ENCODE assay signal across 25 cellular contexts in the genomic region with DNA sequence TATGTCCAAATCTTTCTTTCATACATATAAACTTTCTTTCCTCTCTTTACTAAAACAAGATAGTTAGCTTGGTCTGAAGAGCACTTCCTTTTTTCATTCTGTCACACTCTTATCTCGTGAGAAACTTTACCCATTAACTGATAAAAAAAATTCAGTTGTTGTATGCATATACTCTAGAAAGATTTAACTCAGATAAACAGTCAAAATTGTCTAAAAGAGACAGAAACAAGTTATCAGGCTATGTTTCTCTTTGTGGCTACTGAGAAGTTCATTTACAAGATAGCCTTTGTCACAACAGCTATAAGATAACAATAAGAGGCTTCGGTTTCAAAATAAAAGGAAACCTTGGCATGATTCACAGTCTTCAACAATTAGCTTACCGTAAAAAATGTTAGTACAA.
"Had no signal": no experiment of that assay in that cellular context is flagged by ENCODE, and none has a peak within 500 bp of the region (broad histone marks: within the 10 kb centered on the region; RNA-seq: fewer than 3 reads in every experiment).

No MANE protein-coding gene starts in this region.

- H3K4me3 ChIP-seq: adrenal gland, SK-N-MC had no signal

- DNase-seq: activated CD4-positive, alpha-beta T cell treated with anti-CD3 and anti-CD28 coated beads for 48 hours; activated CD4-positive, alpha-beta T cell treated with anti-CD3 and anti-CD28 coated beads, Interleukin-2, amount 50 U/mL, for 4 hours; activated CD4-positive, CD25-positive, alpha-beta regulatory T cell treated with anti-CD3 and anti-CD28 coated beads, Interleukin-2, amount 50 U/mL, for 72 hours; activated CD8-positive, alpha-beta memory T cell treated with anti-CD3 and anti-CD28 coated beads, Interleukin-2, amount 50 U/mL, for 48 hours; activated CD8-positive, alpha-beta T cell treated with anti-CD3 and anti-CD28 coated beads, Interleukin-2, amount 10 ng/mL, durations not matched to agents 7 days and 5 days; activated naive CD4-positive, alpha-beta T cell treated with anti-CD3 and anti-CD28 coated beads, Interleukin-2, amount 50 U/mL, for 16 hours; activated naive CD8-positive, alpha-beta T cell treated with anti-CD3 and anti-CD28 coated beads, Interleukin-2, amount 10 ng/mL, durations not matched to agents 7 days and 5 days; activated T-cell treated with anti-CD3 and anti-CD28 coated beads, Interleukin-2, amount 50 U/mL, for 1 hour; adrenal gland; anterior cingulate cortex; cerebellar nuclear complex; Karpas-422; MM.1S; NCI-H1092; NCI-H1417; NCI-H1930; NCI-H2107; NCI-H345; NCI-H510A; NCI-H526 treated with DMSO at 0.1 percent for 48 hours; NCI-H82; RPMI8226; T-helper 1 cell had no signal

- H3K4me1 Mint-ChIP-seq: activated naive CD8-positive, alpha-beta T cell treated with anti-CD3 and anti-CD28 coated beads, Interleukin-2, amount 10 ng/mL, durations not matched to agents 7 days and 5 days had no signal

- H3K27ac Mint-ChIP-seq: activated CD8-positive, alpha-beta T cell treated with anti-CD3 and anti-CD28 coated beads, Interleukin-2, amount 10 ng/mL, durations not matched to agents 7 days and 5 days; activated naive CD8-positive, alpha-beta T cell treated with anti-CD3 and anti-CD28 coated beads, Interleukin-2, amount 10 ng/mL, durations not matched to agents 7 days and 5 days; WTC11 had no signal

- H3K4me1 ChIP-seq: adrenal gland had no signal

- H3K4me3 Mint-ChIP-seq: activated CD8-positive, alpha-beta T cell treated with anti-CD3 and anti-CD28 coated beads, Interleukin-2, amount 10 ng/mL, durations not matched to agents 7 days and 5 days; activated naive CD8-positive, alpha-beta T cell treated with anti-CD3 and anti-CD28 coated beads, Interleukin-2, amount 10 ng/mL, durations not matched to agents 7 days and 5 days; WTC11 had no signal

- H3K9me3 Mint-ChIP-seq: activated naive CD8-positive, alpha-beta T cell treated with anti-CD3 and anti-CD28 coated beads, Interleukin-2, amount 10 ng/mL, durations not matched to agents 7 days and 5 days; WTC11 had no signal

- H3K27ac ChIP-seq: adrenal gland, SK-N-MC had no signal

- H3K36me3 Mint-ChIP-seq: activated naive CD8-positive, alpha-beta T cell treated with anti-CD3 and anti-CD28 coated beads, Interleukin-2, amount 10 ng/mL, durations not matched to agents 7 days and 5 days had no signal

- H3K27me3 ChIP-seq: adrenal gland had no signal

- H3K36me3 ChIP-seq: adrenal gland had no signal
